16 cellular contexts compared by ENCODE assay signal in the genomic region with DNA sequence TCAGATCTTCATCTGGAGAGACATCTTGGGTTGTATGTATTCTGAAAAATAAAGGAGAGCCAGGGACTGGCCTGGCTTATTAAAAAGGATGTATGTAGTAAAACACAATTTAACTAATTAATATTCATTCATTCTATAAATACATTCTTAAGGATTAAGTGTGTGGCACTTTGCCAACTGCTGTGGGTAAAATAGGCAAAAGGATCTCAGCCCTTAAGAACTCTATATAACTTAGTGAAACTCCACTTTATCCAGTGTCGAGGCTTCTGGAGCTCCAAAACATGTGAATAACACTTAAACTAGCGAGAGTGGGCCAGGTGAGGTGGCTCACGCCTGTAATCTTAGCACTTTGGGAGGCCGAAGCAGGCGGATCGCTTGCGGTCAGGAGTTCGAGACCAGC. TPM values are rescaled to one million over a fixed set of nuclear protein-coding genes. Genes with fewer than 3 reads are reported as not detected.
DNase-seq lines count a peak whose midpoint lies in the region; ATAC-seq, FAIRE-seq and TF ChIP-seq lines count a peak whose summit lies in the region.
"Had no signal": no experiment of that assay in that cellular context is flagged by ENCODE, and none has a peak within 500 bp of the region (broad histone marks: within the 10 kb centered on the region; RNA-seq: fewer than 3 reads in every experiment).

No MANE protein-coding gene starts in this region.

- H3K4me1 ChIP-seq in HepG2 (ENCODE audit: insufficient read depth, low read length) (peaks cover 23% of the 10 kb centered on the region), right lobe of liver (peaks cover 0 to 5% (median 0%) of the 10 kb centered on the region in 4 donors), PC-9 (replicated peaks; ENCODE audit: insufficient read depth) (peaks cover 11% of the 10 kb centered on the region), esophagus muscularis mucosa (peaks cover 0 to 6% (median 0%) of the 10 kb centered on the region in 4 donors)
- H3K4me1 ChIP-seq: A549, HAP-1, SJCRH30 had no signal

- no peak for ATAC-seq in HepG2
- no peak for ATAC-seq in right lobe of liver
- no peak for ATAC-seq in GM18868 (IDR thresholded peaks at IDR 0.05; ENCODE audit: unreplicated experiment)
- no peak for ATAC-seq in GM21786 (IDR thresholded peaks at IDR 0.05; ENCODE audit: unreplicated experiment)

- no peak overlapping the region for H3K9ac ChIP-seq in HepG2 (ENCODE audit: insufficient read depth, low read depth, low read length)
- H3K9ac ChIP-seq: BLaER1 treated with 17β-estradiol and CSF1 and Interleukin-3, amounts not matched to agents 10 nM and 100 nM; KMS-11 had no signal

- H3K79me2 ChIP-seq in HepG2 (ENCODE audit: insufficient read depth, low read length) (no peaks in the 10 kb centered on the region), PC-9 (ENCODE audit: low read depth) (no peaks in the 10 kb centered on the region)

- H3K4me2 ChIP-seq in HepG2 (ENCODE audit: low read depth, low read length) = 0 out of 2 replicates have a peak overlapping the region, but pooled peaks have one; percentile 36
- H3K4me2 ChIP-seq in PC-9 = no peak overlapping the region
- H3K4me2 ChIP-seq: A549; BLaER1 treated with 17β-estradiol and CSF1 and Interleukin-3, amounts not matched to agents 10 nM and 100 nM; KMS-11 had no signal

- FAIRE-seq in HepG2 (lab: Jason Lieb, UNC) = no peak
- FAIRE-seq: A549 had no signal

- intact Hi-C loops in HepG2 (cut with micrococcal nuclease; ENCODE audit: unreplicated experiment) (no loop called here), right lobe of liver (cut with DNase I) (no loop called here), PC-9 (cut with micrococcal nuclease; ENCODE audit: unreplicated experiment) (no loop called here), esophagus muscularis mucosa (cut with DNase I) (loop anchor here (10.0 kb wide), 1 partner anchor 80 kb away; no protein-coding TSS in a partner anchor)

- no peaks in the 10 kb centered on the region for H3F3A ChIP-seq in PC-9 (ENCODE audit: insufficient read depth, low read depth)

- no peak overlapping the region for H3K4me3 ChIP-seq in HepG2 (replicated peaks in 1 of 3; ENCODE audit: insufficient read depth in 1 of 3, low read depth in 2 of 3, low read length in 3 of 3)
- H3K4me3 ChIP-seq in right lobe of liver = no peak overlapping the region
- H3K4me3 ChIP-seq in PC-9 = no peak overlapping the region
- H3K4me3 ChIP-seq in esophagus muscularis mucosa = no peak overlapping the region
- H3K4me3 ChIP-seq: A549; BLaER1 treated with 17β-estradiol and CSF1 and Interleukin-3, amounts not matched to agents 10 nM and 100 nM; HAP-1; SJCRH30 had no signal

- TF ChIP-seq EP300 in HepG2 (IDR thresholded peaks at IDR 0.05; ENCODE audit: low read depth in 2 of 2, low read length in 2 of 2) = no peak
- TF ChIP-seq EP300 in HepG2 (CRISPR knock-in tag; IDR thresholded peaks at IDR 0.05; ENCODE audit: borderline replicate concordance) = no peak
- TF ChIP-seq EP300 in esophagus muscularis mucosa (IDR thresholded peaks at IDR 0.05) = no peak

- no peak for TF ChIP-seq POLR2A in HepG2 (IDR thresholded peaks at IDR 0.05; ENCODE audit: insufficient read depth in 1 of 2, low read depth in 2 of 2, low read length in 2 of 2)
- no peak for TF ChIP-seq POLR2A in right lobe of liver (IDR thresholded peaks at IDR 0.05)
- TF ChIP-seq POLR2A in esophagus muscularis mucosa (IDR thresholded peaks at IDR 0.05; ENCODE audit: low read depth) = no peak

- DNase-seq in HepG2 (ENCODE audit: low spot score) = no peak
- DNase-seq in right lobe of liver = no peak
- DNase-seq in PC-9 = no peak
- DNase-seq in esophagus muscularis mucosa (ENCODE audit: extremely low spot score) = peak; percentile 79
- no peak for DNase-seq in D341Med (ENCODE audit: low spot score)
- DNase-seq: GDM1, NCI-H1694 treated with DMSO at 0.1 percent for 48 hours, NCI-H2227 treated with DMSO at 0.1 percent for 48 hours, NCI-H510A treated with DMSO at 0.1 percent for 48 hours had no signal

- H3K27me3 ChIP-seq in HepG2 (ENCODE audit: control insufficient read depth in 1 of 2, insufficient read depth in 2 of 2, low read length in 2 of 2) (no peaks in the 10 kb centered on the region), right lobe of liver (no peaks in the 10 kb centered on the region), PC-9 (ENCODE audit: insufficient read depth, low read depth) (no peaks in the 10 kb centered on the region), esophagus muscularis mucosa (no peaks in the 10 kb centered on the region)
- H3K27me3 ChIP-seq: BLaER1 treated with 17β-estradiol and CSF1 and Interleukin-3, amounts not matched to agents 10 nM and 100 nM; SJCRH30 had no signal

- H3K36me3 ChIP-seq in HepG2 (replicated peaks in 1 of 2; ENCODE audit: control insufficient read depth in 1 of 2, insufficient read depth in 2 of 2, low read length in 2 of 2) = no peaks in the 10 kb centered on the region
- H3K36me3 ChIP-seq in right lobe of liver = no peaks in the 10 kb centered on the region
- H3K36me3 ChIP-seq in PC-9 (ENCODE audit: low read depth) = no peaks in the 10 kb centered on the region
- no peaks in the 10 kb centered on the region for H3K36me3 ChIP-seq in esophagus muscularis mucosa
- H3K36me3 ChIP-seq: HAP-1, SJCRH30 had no signal

- H4K20me1 ChIP-seq in HepG2 (ENCODE audit: insufficient read depth, low read length) = no peaks in the 10 kb centered on the region
- H4K20me1 ChIP-seq in PC-9 (ENCODE audit: insufficient read depth) = no peaks in the 10 kb centered on the region
- H4K20me1 ChIP-seq: BLaER1 treated with 17β-estradiol and CSF1 and Interleukin-3, amounts not matched to agents 10 nM and 100 nM had no signal

- in situ Hi-C loops in HepG2 (cut with HindIII; ENCODE audit: extremely low pct_ligation_motif_present, low pct_unique_long_range_greater_than_20kb) = no loop called here

- no peak overlapping the region for H2AFZ ChIP-seq in HepG2 (ENCODE audit: low read length)
- no peak overlapping the region for H2AFZ ChIP-seq in PC-9

- H3K9me3 ChIP-seq in HepG2 (ENCODE audit: low read length) (no peaks in the 10 kb centered on the region), right lobe of liver (peaks cover 0 to 4% (median 0%) of the 10 kb centered on the region in 4 donors), PC-9 (ENCODE audit: insufficient read depth, low read depth) (peaks cover 4% of the 10 kb centered on the region; the same call in 1 of the 2 replicates), esophagus muscularis mucosa (peaks cover 0 to 19% (median 17%) of the 10 kb centered on the region in 4 donors)

- WGBS in HepG2 (ENCODE audit: low lambda C conversion rate) = 90% methylated on average over 8 of the region's 8 CpGs
- WGBS in right lobe of liver (ENCODE audit: insufficient coverage, low coverage, low lambda C conversion rate, missing lambda C conversion rate) = 91% methylated on average over 3 of the region's 8 CpGs
- 96% methylated on average over 8 of the region's 8 CpGs for WGBS in esophagus muscularis mucosa

- no peak for TF ChIP-seq CTCF in HepG2 (CRISPR knock-in tag; IDR thresholded peaks at IDR 0.05)
- TF ChIP-seq CTCF in right lobe of liver (IDR thresholded peaks at IDR 0.05) = no peak
- no peak for TF ChIP-seq CTCF in PC-9 (conservative IDR thresholded peaks at IDR 0.05)
- TF ChIP-seq CTCF in esophagus muscularis mucosa (IDR thresholded peaks at IDR 0.05) = no peak

- no peak for TF ChIP-seq RAD21 in HepG2 (CRISPR knock-in tag; IDR thresholded peaks at IDR 0.05)

- H3K27ac ChIP-seq in HepG2 (ENCODE audit: extremely low read length, insufficient read depth, low read length) = no peak overlapping the region
- H3K27ac ChIP-seq in right lobe of liver = no peak overlapping the region
- 0 out of 2 replicates have a peak overlapping the region, but pooled peaks have one; percentile 6 for H3K27ac ChIP-seq in PC-9
- H3K27ac ChIP-seq in esophagus muscularis mucosa (replicated peaks in 1 of 4) = no peak overlapping the region
- H3K27ac ChIP-seq: A549; BLaER1 treated with 17β-estradiol and CSF1 and Interleukin-3, amounts not matched to agents 10 nM and 100 nM; KMS-11; SJCRH30 had no signal

- POLR2A ChIA-PET in HepG2 (lab: Yijun Ruan, JAX) (no interaction called here), PC-9 (lab: Charles Lee; ENCODE audit: unreplicated experiment) (no interaction called here)

- BruUV-seq in HepG2 (replicated peaks; lab: Mats Ljungman, UMichigan) (no TSS peak), PC-9 (replicated peaks; lab: Mats Ljungman, UMichigan) (no TSS peak)

- no peaks in the 10 kb centered on the region for H3K9me2 ChIP-seq in PC-9 (ENCODE audit: insufficient read depth)

- CTCF ChIA-PET in HepG2 (lab: Yijun Ruan, JAX; ENCODE audit: low intra/inter-chr PET ratio, low total read pairs) (no interaction called here), PC-9 (lab: Charles Lee) (no interaction called here)

TF ChIP-seq in HepG2, 621 proteins besides CTCF, POLR2A, EP300 and RAD21 (continues in another document):
- TF ChIP-seq SCMH1 (CRISPR knock-in tag; IDR thresholded peaks at IDR 0.05; ENCODE audit: borderline replicate concordance) (no peak), SP140L (CRISPR knock-in tag; IDR thresholded peaks at IDR 0.05; ENCODE audit: borderline replicate concordance) (no peak)

RNA-seq across cellular contexts. Expression of a gene that starts 7.7 kb away (rescaled TPM):
- total RNA-seq in HepG2 (2016; rRNA removed; fragmentation: Illumina TruSeq; extraction: Trizol) (27.3 and 27.5 TPM in 2 replicates), right lobe of liver (1 to 10 TPM in 1 of 6 experiments, under 1 TPM in 5; 0.29 to 1.2 (median 0.60) TPM), PC-9 (2021) (14.5 and 18.6 TPM in 2 replicates), esophagus muscularis mucosa (10 to 100 TPM; 32.5 to 49.1 (median 41.5) TPM)
- total RNA-seq in HepG2 (2016; cell fraction: cytosol; rRNA removed; fragmentation: Illumina TruSeq; extraction: Trizol; ENCODE audit: low read depth) = 38.8 and 42.4 TPM in 2 replicates
- total RNA-seq in HepG2 (2016; cell fraction: insoluble cytoplasmic fraction; rRNA removed; fragmentation: Illumina TruSeq; extraction: Trizol) = 26.6 and 28.7 TPM in 2 replicates
- 34.3 and 39.4 TPM in 2 replicates for total RNA-seq in HepG2 (2016; cell fraction: membrane; rRNA removed; fragmentation: Illumina TruSeq; extraction: Trizol)
- 28.1 and 30.8 TPM in 2 replicates for total RNA-seq in HepG2 (2016; cell fraction: nucleus; rRNA removed; fragmentation: Illumina TruSeq; extraction: Trizol)
- 34.7 and 38.4 TPM in 2 replicates for polyA plus RNA-seq in HepG2 (2011; rRNA removed)
- polyA plus RNA-seq in HepG2 (2011; cell fraction: cytosol; rRNA removed) = 19.6 and 35.4 TPM in 2 replicates
- 15.4 and 20.0 TPM in 2 replicates for polyA plus RNA-seq in HepG2 (2011; cell fraction: nucleus; rRNA removed)
- 37.9 and 40.1 TPM in 2 replicates for polyA plus RNA-seq in HepG2 (2012)
- 23.2 and 23.9 TPM in 2 replicates for polyA plus RNA-seq in HepG2 (2016; cell fraction: cytosol; fragmentation: Illumina TruSeq; extraction: Trizol; ENCODE audit: low read depth)
- 39.3 and 39.7 TPM in 2 replicates for polyA plus RNA-seq in HepG2 (2016; cell fraction: insoluble cytoplasmic fraction; fragmentation: Illumina TruSeq; extraction: Trizol; ENCODE audit: low read depth)
- polyA plus RNA-seq in HepG2 (2016; cell fraction: membrane; fragmentation: Illumina TruSeq; extraction: Trizol; ENCODE audit: low read depth) = 33.8 and 36.7 TPM in 2 replicates
- polyA plus RNA-seq in HepG2 (2016; cell fraction: nucleus; fragmentation: Illumina TruSeq; extraction: Trizol; ENCODE audit: insufficient read depth, low read depth) = 24.8 and 27.7 TPM in 2 replicates
- 2.6 and 29.6 TPM in 2 replicates for polyA minus RNA-seq in HepG2 (2011; rRNA and poly(A)+ RNA removed; ENCODE audit: low replicate concordance)
- 29.1 and 30.6 TPM in 2 replicates for polyA minus RNA-seq in HepG2 (2011; cell fraction: cytosol; rRNA and poly(A)+ RNA removed)
- polyA minus RNA-seq in HepG2 (2011; cell fraction: nucleus; rRNA and poly(A)+ RNA removed) = 93.1 and 93.4 TPM in 2 replicates
